19 cellular contexts compared by ENCODE assay signal in genomic region chr9:77865385-77865784, GRCh38.
"Had no signal": no experiment of that assay in that cellular context is flagged by ENCODE, and none has a peak within 500 bp of the region (broad histone marks: within the 10 kb centered on the region; RNA-seq: fewer than 3 reads in every experiment).

No MANE protein-coding gene starts in this region.

- H3K9ac ChIP-seq: parathyroid adenoma had no signal

- ATAC-seq: activated CD8-positive, alpha-beta T cell treated with anti-CD3 and anti-CD28 coated beads for 36 hours; body of pancreas; effector memory CD8-positive, alpha-beta T cell; foreskin keratinocyte; stimulated activated effector memory CD8-positive, alpha-beta T cell treated with anti-CD3 and anti-CD28 coated beads, Interleukin-12 subunit alpha, Interleukin-12 subunit beta, amount 100 ng/mL, for 72 hours; WTC11 had no signal

- H3K4me3 ChIP-seq: body of pancreas, lung had no signal

- FAIRE-seq: urothelium cell line had no signal

- DNase-seq: activated CD4-positive, alpha-beta T cell treated with anti-CD3 and anti-CD28 coated beads for 4 hours; activated CD8-positive, alpha-beta T cell treated with anti-CD3 and anti-CD28 coated beads for 36 hours; activated gamma-delta T cell; activated naive CD8-positive, alpha-beta T cell treated with anti-CD3 and anti-CD28 coated beads for 36 hours; activated T-cell treated with anti-CD3 and anti-CD28 coated beads, Interleukin-2, amount 50 U/mL, for 48 hours; amygdala; body of pancreas; central memory CD4-positive, alpha-beta T cell; dermis blood vessel endothelial cell; effector memory CD8-positive, alpha-beta T cell; foreskin keratinocyte; glutamatergic neuron; naive thymus-derived CD4-positive, alpha-beta T cell; T-helper 2 cell had no signal

- H3K27ac ChIP-seq: body of pancreas, foreskin keratinocyte, parathyroid adenoma had no signal

- H2AFZ ChIP-seq: parathyroid adenoma had no signal

- H3K9me3 ChIP-seq: body of pancreas had no signal

- H3K79me2 ChIP-seq: parathyroid adenoma had no signal

- H3K27me3 ChIP-seq: body of pancreas, foreskin keratinocyte had no signal

- H3K4me1 ChIP-seq: body of pancreas, foreskin keratinocyte, parathyroid adenoma had no signal
